9 cellular contexts compared by ENCODE assay signal in the genomic region with DNA sequence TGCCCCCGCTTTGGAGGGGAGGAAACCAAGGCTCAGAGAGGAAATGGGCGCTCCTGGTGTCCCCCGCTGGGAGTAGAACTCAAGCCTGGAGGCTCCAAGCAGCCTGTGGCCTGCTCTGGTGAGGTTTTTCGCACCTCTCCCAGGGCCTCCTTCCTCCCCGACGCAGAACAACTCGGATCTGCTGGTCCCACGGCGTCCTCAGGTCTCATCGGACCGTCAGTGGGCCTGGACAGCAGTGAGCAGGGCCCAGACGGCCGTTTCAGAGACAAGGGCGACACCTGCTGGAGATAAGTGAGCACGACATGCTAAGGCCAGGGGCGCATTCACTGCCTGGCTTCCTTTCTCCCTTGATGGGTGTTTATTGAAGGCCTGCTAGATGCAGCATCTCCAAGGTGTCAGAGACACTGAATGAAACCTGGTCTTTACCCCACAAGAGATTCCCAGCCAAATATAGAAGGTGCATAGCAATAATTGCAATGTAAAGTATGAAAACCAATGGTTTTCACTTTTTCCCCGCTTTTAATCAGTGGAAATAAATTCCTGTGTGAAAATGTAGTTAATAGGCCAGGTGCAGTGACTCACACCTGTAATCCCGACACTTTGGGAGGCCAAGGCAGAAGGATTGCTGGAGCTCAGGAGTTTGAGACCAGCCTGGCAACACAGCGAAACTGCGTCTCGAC. TPM values are rescaled to one million over a fixed set of nuclear protein-coding genes. Genes with fewer than 3 reads are reported as not detected.
DNase-seq lines count a peak whose midpoint lies in the region; ATAC-seq, FAIRE-seq and TF ChIP-seq lines count a peak whose summit lies in the region.
"Had no signal": no experiment of that assay in that cellular context is flagged by ENCODE, and none has a peak within 500 bp of the region (broad histone marks: within the 10 kb centered on the region; RNA-seq: fewer than 3 reads in every experiment).

No MANE protein-coding gene starts in this region.

- peak; percentile 90 to 96 for ATAC-seq in activated naive CD4-positive, alpha-beta T cell treated with anti-CD3 and anti-CD28 coated beads, Interleukin-2, amount 50 U/mL, for 72 hours
- no peak for ATAC-seq in HG03469 (IDR thresholded peaks at IDR 0.05; ENCODE audit: unreplicated experiment)

- no peak overlapping the region for H3K27ac Mint-ChIP-seq in activated naive CD4-positive, alpha-beta T cell treated with anti-CD3 and anti-CD28 coated beads, Interleukin-2, amount 50 U/mL, for 72 hours

- peak; percentile 60 for FAIRE-seq in H54 (lab: Jason Lieb, UNC)
- FAIRE-seq: endometrium had no signal

- DNase-seq in DMS53 treated with DMSO at 0.1 percent for 48 hours (lab: John Stamatoyannopoulos, UW; ENCODE audit: unreplicated experiment): peak; percentile 67
- peak; percentile 86 for DNase-seq in H54 (ENCODE audit: insufficient read length, low spot score)
- DNase-seq in NCI-H1092 (lab: John Stamatoyannopoulos, UW): peak; percentile 65
- DNase-seq in SKM-1 (lab: John Stamatoyannopoulos, UW; ENCODE audit: unreplicated experiment): peak; percentile 49
- DNase-seq in activated naive CD4-positive, alpha-beta T cell treated with anti-CD3 and anti-CD28 coated beads, Interleukin-2, amount 50 U/mL, for 72 hours (ENCODE audit: low spot score in 2 of 2): peak; percentile 73 to 83
- DNase-seq in cardiac septum (ENCODE audit: low spot score): peak; percentile 89
- DNase-seq in pulmonary artery endothelial cell (ENCODE audit: low read depth, low spot score): peak; percentile 13

- H3K9me3 Mint-ChIP-seq in activated naive CD4-positive, alpha-beta T cell treated with anti-CD3 and anti-CD28 coated beads, Interleukin-2, amount 50 U/mL, for 72 hours: no peaks in the 10 kb centered on the region

- intact Hi-C loops in cardiac septum (cut with DNase I): loop anchor here (1.0 to 5.0 kb wide), 3 partner anchors 252 to 444 kb away; no protein-coding TSS in a partner anchor

- H3K36me3 Mint-ChIP-seq in activated naive CD4-positive, alpha-beta T cell treated with anti-CD3 and anti-CD28 coated beads, Interleukin-2, amount 50 U/mL, for 72 hours: no peaks in the 10 kb centered on the region

- no peak for TF ChIP-seq POLR2A in H54 (IDR thresholded peaks at IDR 0.05; ENCODE audit: low read depth, low read length)

RNA-seq across cellular contexts. Expression of gene CD82, which starts 26.9 kb away (rescaled TPM):
- total RNA-seq in activated naive CD4-positive, alpha-beta T cell treated with anti-CD3 and anti-CD28 coated beads, Interleukin-2, amount 50 U/mL, for 72 hours: 100 to 1,000 TPM; 270 to 324 TPM
- 27.9 TPM for total RNA-seq in cardiac septum
- 19.7 and 29.0 TPM in 2 replicates for total RNA-seq in pulmonary artery endothelial cell

Comparison
In these comparisons a context has a peak if more than half of its experiments do, and no peak if none do; other contexts are left out.
1. DNase-seq: peak in every context shown above with its lines; median percentile 89 in cardiac septum; 86 in H54; 78 in activated naive CD4-positive, alpha-beta T cell treated with anti-CD3 and anti-CD28 coated beads, Interleukin-2, amount 50 U/mL, for 72 hours; 67 in DMS53 treated with DMSO at 0.1 percent for 48 hours; 65 in NCI-H1092; 49 in SKM-1; 13 in pulmonary artery endothelial cell.